Comparison of ENCODE assay signal across 12 cellular contexts in the genomic region with DNA sequence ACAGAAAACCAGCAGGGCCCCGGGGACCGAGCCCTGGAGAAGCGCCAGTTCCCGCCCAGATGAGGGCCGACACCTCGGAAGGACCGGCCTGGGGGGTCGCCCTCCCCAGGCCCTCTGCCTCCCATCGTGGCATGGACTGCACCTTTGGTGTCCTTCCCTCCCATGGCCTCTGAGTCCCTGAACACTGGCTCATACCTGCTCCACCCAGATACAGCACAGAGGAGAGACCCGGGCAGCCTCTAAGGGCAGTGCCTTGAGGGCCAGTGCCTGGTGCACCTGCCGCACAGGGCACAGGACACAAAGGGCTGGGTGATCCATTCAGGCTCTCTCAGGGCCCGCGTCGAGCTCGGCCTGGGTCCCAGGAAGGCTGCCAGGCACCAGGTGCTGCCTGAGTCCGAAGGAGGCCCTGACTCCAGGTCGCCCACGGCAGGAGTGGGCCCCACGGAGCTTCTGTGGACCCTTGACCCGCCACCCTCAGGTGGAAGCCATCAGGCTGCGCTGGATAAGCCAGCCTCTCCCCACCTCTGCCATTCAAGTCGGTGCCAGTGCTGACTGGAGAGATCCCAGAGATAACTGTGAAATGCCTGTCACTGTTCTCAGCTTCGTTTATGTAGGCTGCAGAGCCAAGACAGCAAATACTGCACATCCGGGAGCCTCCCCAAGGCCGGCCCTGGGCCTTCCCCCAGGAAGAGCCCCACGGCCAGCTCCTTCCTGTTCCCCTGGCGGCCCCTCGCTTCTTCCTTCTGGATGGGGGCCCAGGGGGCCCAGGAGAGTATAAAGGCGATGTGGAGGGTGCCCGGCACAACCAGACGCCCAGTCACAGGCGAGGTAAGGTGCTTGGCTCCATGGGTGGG. TPM values are rescaled to one million over a fixed set of nuclear protein-coding genes. Genes with fewer than 3 reads are reported as not detected.
DNase-seq lines count a peak whose midpoint lies in the region; ATAC-seq and TF ChIP-seq lines count a peak whose summit lies in the region.
"Had no signal": no experiment of that assay in that cellular context is flagged by ENCODE, and none has a peak within 500 bp of the region (broad histone marks: within the 10 kb centered on the region; RNA-seq: fewer than 3 reads in every experiment).

A gene with protein sequence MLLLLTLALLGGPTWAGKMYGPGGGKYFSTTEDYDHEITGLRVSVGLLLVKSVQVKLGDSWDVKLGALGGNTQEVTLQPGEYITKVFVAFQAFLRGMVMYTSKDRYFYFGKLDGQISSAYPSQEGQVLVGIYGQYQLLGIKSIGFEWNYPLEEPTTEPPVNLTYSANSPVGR (plus strand): TSS at position 803 of the 854 bp plus-strand sequence. CDS start 139 bp downstream, outside the sequence.

- no peak within 1 kb of the TSS for H3K4me3 Mint-ChIP-seq in chondrocyte (ENCODE audit: unreplicated experiment)
- H3K4me3 Mint-ChIP-seq: activated T-cell treated with anti-CD3 and anti-CD28 coated beads, Interleukin-2, amount 50 U/mL, for 4 hours; central memory CD8-positive, alpha-beta T cell; memory B cell had no signal

- H3K9me3 Mint-ChIP-seq in chondrocyte (ENCODE audit: low read depth): no peaks in the 10 kb centered on the region
- H3K9me3 Mint-ChIP-seq: activated T-cell treated with anti-CD3 and anti-CD28 coated beads, Interleukin-2, amount 50 U/mL, for 4 hours; central memory CD8-positive, alpha-beta T cell; memory B cell had no signal

- no peaks in the 10 kb centered on the region for H3K79me1 ChIP-seq in trophoblast cell (ENCODE audit: low read length)

- H3K4me3 ChIP-seq in trophoblast cell (ENCODE audit: low read depth, low read length): no peak within 1 kb of the TSS
- no peak within 1 kb of the TSS for H3K4me3 ChIP-seq in HAP-1

- no peak within 1 kb of the TSS for H3K4me2 ChIP-seq in trophoblast cell (ENCODE audit: low read length)

- TF ChIP-seq CTCF in chondrocyte (IDR thresholded peaks at IDR 0.05): no peak

- no CpG with 5 or more reads among the region's 32 CpGs for WGBS in trophoblast cell (ENCODE audit: extremely low coverage, insufficient coverage, insufficient read length)

- no peaks in the 10 kb centered on the region for H3K79me2 ChIP-seq in trophoblast cell (ENCODE audit: control insufficient read depth, insufficient read depth, low read length, poor library complexity)

- peaks cover 3% of the 10 kb centered on the region for H3K4me1 Mint-ChIP-seq in chondrocyte (ENCODE audit: low read depth)
- H3K4me1 Mint-ChIP-seq: central memory CD8-positive, alpha-beta T cell; memory B cell had no signal

- H3K27me3 Mint-ChIP-seq in chondrocyte (ENCODE audit: low read depth): peaks cover 17% of the 10 kb centered on the region

- no peaks in the 10 kb centered on the region for H3K9me3 ChIP-seq in trophoblast cell (ENCODE audit: insufficient read depth, low read depth, low read length)
- no peaks in the 10 kb centered on the region for H3K9me3 ChIP-seq in HAP-1

- H2BK12ac ChIP-seq in trophoblast cell (ENCODE audit: low read length): no peak within 1 kb of the TSS

- no peaks in the 10 kb centered on the region for H3K36me3 Mint-ChIP-seq in chondrocyte (ENCODE audit: low read depth)
- H3K36me3 Mint-ChIP-seq: memory B cell had no signal

- no peak within 1 kb of the TSS for H4K8ac ChIP-seq in trophoblast cell (ENCODE audit: low read depth, low read length)

- H3K18ac ChIP-seq in trophoblast cell (ENCODE audit: low read length): no peak within 1 kb of the TSS

- no peak within 1 kb of the TSS for H4K12ac ChIP-seq in trophoblast cell (ENCODE audit: low read depth, low read length)

- H4K91ac ChIP-seq in trophoblast cell (ENCODE audit: low read depth, low read length): no peak within 1 kb of the TSS

- in situ Hi-C loops in HAP-1 (cut with MboI; ENCODE audit: low sequenced_read_pairs): no loop called here

- H2BK120ac ChIP-seq in trophoblast cell (ENCODE audit: insufficient read depth, low read length, poor library complexity): no peak within 1 kb of the TSS

- no peak within 1 kb of the TSS for H3K23ac ChIP-seq in trophoblast cell (ENCODE audit: low read length)

- H3K9ac ChIP-seq in trophoblast cell (ENCODE audit: low read length): no peak within 1 kb of the TSS

- no peak within 1 kb of the TSS for H2BK5ac ChIP-seq in trophoblast cell (ENCODE audit: low read depth, low read length, poor library complexity)

- no peaks in the 10 kb centered on the region for H3K36me3 ChIP-seq in trophoblast cell (ENCODE audit: control insufficient read depth in 1 of 2, insufficient read depth in 2 of 2, low read length in 2 of 2)
- H3K36me3 ChIP-seq in HAP-1 (replicated peaks): no peaks in the 10 kb centered on the region

- H3K27me3 ChIP-seq in trophoblast cell (ENCODE audit: insufficient read depth, low read length): no peaks in the 10 kb centered on the region
- H3K27me3 ChIP-seq in HAP-1 (ENCODE audit: low read depth): peaks cover 10% of the 10 kb centered on the region; the same call in 1 of the 2 replicates

- no peak within 1 kb of the TSS for H2AFZ ChIP-seq in trophoblast cell (ENCODE audit: insufficient read depth, low read length, poor library complexity)

- no peaks in the 10 kb centered on the region for H3K4me1 ChIP-seq in trophoblast cell (ENCODE audit: control insufficient read depth in 1 of 2, insufficient read depth in 2 of 2, low read length in 2 of 2)
- no peaks in the 10 kb centered on the region for H3K4me1 ChIP-seq in HAP-1

- no peak within 1 kb of the TSS for H3K14ac ChIP-seq in trophoblast cell (ENCODE audit: low read length)

- H2AK5ac ChIP-seq in trophoblast cell (ENCODE audit: low read length): no peak within 1 kb of the TSS

- H3K27ac Mint-ChIP-seq in chondrocyte (ENCODE audit: unreplicated experiment): peak within 1 kb of the TSS; percentile 32
- H3K27ac Mint-ChIP-seq: memory B cell had no signal

- no peak within 1 kb of the TSS for H3K27ac ChIP-seq in trophoblast cell (ENCODE audit: low read depth, low read length)

- H3K4ac ChIP-seq in trophoblast cell (ENCODE audit: low read depth, low read length): no peak within 1 kb of the TSS

- ATAC-seq in GM21576 (IDR thresholded peaks at IDR 0.05; ENCODE audit: unreplicated experiment): no peak
- no peak for ATAC-seq in GM18867 (IDR thresholded peaks at IDR 0.05; ENCODE audit: unreplicated experiment)
- no peak for ATAC-seq in HG03521 (IDR thresholded peaks at IDR 0.05; ENCODE audit: unreplicated experiment)

- peak; percentile 81 for DNase-seq in DMS53 (lab: John Stamatoyannopoulos, UW)
- peak; percentile 37 for DNase-seq in NCI-H460 (ENCODE audit: extremely low read depth, low read depth)
- DNase-seq in chondrocyte (ENCODE audit: low spot score): peak; percentile 81
- DNase-seq in trophoblast cell: peak; percentile 37 to 63
- no peak for DNase-seq in HAP-1 (ENCODE audit: low spot score in 2 of 2)
- DNase-seq: activated T-cell treated with anti-CD3 and anti-CD28 coated beads, Interleukin-2, amount 50 U/mL, for 4 hours; NCI-H187 had no signal

RNA-seq across cellular contexts. Expression of the gene that starts here (rescaled TPM):
- total RNA-seq in NCI-H460 (2014; rRNA removed; shearing (Covaris generic)): 13.8 and 18.7 TPM in 2 replicates
- polyA plus RNA-seq in NCI-H460 (2014; cell fraction: nucleus; rRNA removed): 17.9 and 38.1 TPM in 2 replicates
- 2.1 to 2.6 TPM in 2 of 3 replicates, not detected in the other for total RNA-seq in chondrocyte
- polyA plus RNA-seq in trophoblast cell (2013): not detected in 2 replicates

Comparison
In these comparisons a context has a peak if more than half of its experiments do, and no peak if none do; other contexts are left out.
1. DNase-seq: peak in DMS53 (single experiment), NCI-H460 (single experiment), chondrocyte (single experiment) and trophoblast cell (2 of 2); none in HAP-1 (0 of 2).